In genomic region chr11:78207532-78208256, GRCh38 we compare ENCODE assay signal across 14 cellular contexts.
"Had no signal": no experiment of that assay in that cellular context is flagged by ENCODE, and none has a peak within 500 bp of the region (broad histone marks: within the 10 kb centered on the region; RNA-seq: fewer than 3 reads in every experiment).

No MANE protein-coding gene starts in this region.

- H3K27me3 Mint-ChIP-seq: dendritic cell treated with granulocyte-macrophage colony-stimulating factor and Interleukin-4, amounts not matched to agents 40 ng/mL and 50 ng/mL, for 4 days; stimulated activated memory B cell treated with anti-CD40 and anti-IgM and Interleukin-4, amounts not matched to agents 10 μg/mL and 1 μg/mL and 100 μg/mL, for 72 hours had no signal

- H3K4me3 ChIP-seq: transverse colon had no signal

- H3K9me3 ChIP-seq: transverse colon had no signal

- H3K27ac ChIP-seq: parathyroid adenoma, transverse colon, VCaP had no signal

- H3K27me3 ChIP-seq: transverse colon had no signal

- H2AFZ ChIP-seq: parathyroid adenoma had no signal

- H3K9me3 Mint-ChIP-seq: activated T-helper 1 cell treated with anti-CD3 and anti-CD28 coated beads, Interleukin-12 subunit alpha, Interleukin-12 subunit beta, Interleukin-2, Interleukin-4 antibody, amounts not matched to agents 30 ng/mL and 10 ng/mL and 1 ng/mL, durations not matched to agents 14 hours and 24 hours and 36 hours; dendritic cell treated with granulocyte-macrophage colony-stimulating factor and Interleukin-4, amounts not matched to agents 40 ng/mL and 50 ng/mL, for 4 days; endodermal cell; stimulated activated memory B cell treated with anti-CD40 and anti-IgM and Interleukin-4, amounts not matched to agents 10 μg/mL and 1 μg/mL and 100 μg/mL, for 72 hours had no signal

- ATAC-seq: stimulated activated memory B cell treated with anti-CD40 and anti-IgM and Interleukin-4, amounts not matched to agents 10 μg/mL and 1 μg/mL and 100 μg/mL, for 72 hours had no signal

- H3K4me3 Mint-ChIP-seq: activated T-helper 1 cell treated with anti-CD3 and anti-CD28 coated beads, Interleukin-12 subunit alpha, Interleukin-12 subunit beta, Interleukin-2, Interleukin-4 antibody, amounts not matched to agents 30 ng/mL and 10 ng/mL and 1 ng/mL, durations not matched to agents 14 hours and 24 hours and 36 hours; dendritic cell treated with granulocyte-macrophage colony-stimulating factor and Interleukin-4, amounts not matched to agents 40 ng/mL and 50 ng/mL, for 4 days; endodermal cell; neural crest cell; stimulated activated memory B cell treated with anti-CD40 and anti-IgM and Interleukin-4, amounts not matched to agents 10 μg/mL and 1 μg/mL and 100 μg/mL, for 72 hours had no signal

- DNase-seq: activated CD4-positive, alpha-beta T cell treated with anti-CD3 and anti-CD28 coated beads for 4 hours; activated naive CD4-positive, alpha-beta T cell; endodermal cell; retina; substantia nigra; SW 1271; T1000; transverse colon had no signal

- H3K27ac Mint-ChIP-seq: dendritic cell treated with granulocyte-macrophage colony-stimulating factor and Interleukin-4, amounts not matched to agents 40 ng/mL and 50 ng/mL, for 4 days; endodermal cell; stimulated activated memory B cell treated with anti-CD40 and anti-IgM and Interleukin-4, amounts not matched to agents 10 μg/mL and 1 μg/mL and 100 μg/mL, for 72 hours had no signal

- H3K4me1 ChIP-seq: parathyroid adenoma had no signal

- H3K9ac ChIP-seq: parathyroid adenoma had no signal
